ENCODE assay signal across 22 cellular contexts in the genomic region with DNA sequence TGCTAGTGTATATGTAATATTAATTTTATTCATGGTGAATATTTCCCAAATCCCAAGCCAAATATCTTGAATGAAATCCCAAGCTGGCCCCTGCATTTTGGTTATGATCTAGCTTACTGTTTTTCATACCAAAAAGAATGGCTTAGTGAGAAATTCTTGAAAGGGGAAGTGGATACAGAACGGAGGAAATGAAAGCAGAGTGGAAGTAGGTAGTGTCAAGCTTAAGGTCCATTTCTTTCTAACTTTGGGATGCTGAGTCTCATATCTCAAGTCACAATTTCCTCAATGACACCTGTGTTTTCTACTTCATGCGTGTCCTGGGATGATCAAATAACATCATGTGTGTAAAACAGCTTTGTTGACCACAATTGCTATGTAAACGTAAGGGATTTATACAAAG.
DNase-seq lines count a peak whose midpoint lies in the region; ATAC-seq, FAIRE-seq and TF ChIP-seq lines count a peak whose summit lies in the region.
"Had no signal": no experiment of that assay in that cellular context is flagged by ENCODE, and none has a peak within 500 bp of the region (broad histone marks: within the 10 kb centered on the region; RNA-seq: fewer than 3 reads in every experiment).

No MANE protein-coding gene starts in this region.

- CTCF ChIA-PET in activated B cell treated with CpG ODN at 0.5 μM for 24 hours (lab: Charles Lee) (no interaction called here), MCF 10A (lab: Yijun Ruan, JAX) (no interaction called here)

- no peak for TF ChIP-seq POLR2A in NB4 (IDR thresholded peaks at IDR 0.05; ENCODE audit: extremely low read depth, insufficient read length)
- no peak for TF ChIP-seq POLR2A in GM12892 (IDR thresholded peaks at IDR 0.05; ENCODE audit: low read depth, low read length)

- POLR2A ChIA-PET in activated B cell treated with CpG ODN at 0.5 μM for 24 hours (lab: Charles Lee) (interaction anchor here (0.9 kb wide), 1 partner anchor 12 kb away, joined by 3 read pairs; no protein-coding TSS in a partner anchor), MCF 10A (lab: Yijun Ruan, JAX) (no interaction called here)

- H3K27me3 Mint-ChIP-seq in activated B cell treated with CpG ODN at 0.5 μM for 24 hours (no peaks in the 10 kb centered on the region), MCF 10A (ENCODE audit: insufficient read depth, unreplicated experiment) (no peaks in the 10 kb centered on the region)
- H3K27me3 Mint-ChIP-seq: activated CD4-positive, alpha-beta memory T cell treated with anti-CD3 and anti-CD28 coated beads, Interleukin-2, amount 10 ng/mL, durations not matched to agents 7 days and 5 days; CD8-positive, alpha-beta memory T cell; natural killer cell treated with Interleukin-12 subunit alpha and Interleukin-12 subunit beta and Interleukin-15 and Interleukin-18, amount 100 ng/mL, for 72 hours; T-helper 17 cell had no signal

- no TSS peak for BruUV-seq in MCF 10A (replicated peaks; lab: Mats Ljungman, UMichigan)

- H3K4me3 Mint-ChIP-seq in activated B cell treated with CpG ODN at 0.5 μM for 24 hours = no peak overlapping the region
- no peak overlapping the region for H3K4me3 Mint-ChIP-seq in MCF 10A (ENCODE audit: unreplicated experiment)
- H3K4me3 Mint-ChIP-seq: activated CD4-positive, alpha-beta memory T cell treated with anti-CD3 and anti-CD28 coated beads, Interleukin-2, amount 10 ng/mL, durations not matched to agents 7 days and 5 days; CD8-positive, alpha-beta memory T cell; natural killer cell treated with Interleukin-12 subunit alpha and Interleukin-12 subunit beta and Interleukin-15 and Interleukin-18, amount 100 ng/mL, for 72 hours; T-helper 17 cell had no signal

- intact Hi-C loops in activated B cell treated with CpG ODN at 0.5 μM for 24 hours (cut with micrococcal nuclease) (loop anchor here (10.0 kb wide), 1 partner anchor 239 kb away; the partner anchor contains the start of gene SLC35B3), posterior vena cava (cut with DNase I) (no loop called here), MCF 10A (cut with micrococcal nuclease) (no loop called here)

- FAIRE-seq in GM12892 (lab: Jason Lieb, UNC) = no peak
- FAIRE-seq: A549, keratinocyte had no signal

- no peak overlapping the region for H3K27ac Mint-ChIP-seq in activated B cell treated with CpG ODN at 0.5 μM for 24 hours
- no peak overlapping the region for H3K27ac Mint-ChIP-seq in MCF 10A (ENCODE audit: low read depth, unreplicated experiment)
- H3K27ac Mint-ChIP-seq: activated CD4-positive, alpha-beta memory T cell treated with anti-CD3 and anti-CD28 coated beads, Interleukin-2, amount 10 ng/mL, durations not matched to agents 7 days and 5 days; activated naive CD4-positive, alpha-beta T cell treated with anti-CD3 and anti-CD28 coated beads, Interleukin-2, amount 50 U/mL, for 72 hours; activated T-helper 2 cell treated with anti-CD3 and anti-CD28 coated beads, Interferon-gamma antibody, Interleukin-2, Interleukin-4, amounts not matched to agents 10 μg/mL and 5 μg/mL and 100 μg/mL, durations not matched to agents 14 hours and 24 hours and 36 hours; CD8-positive, alpha-beta memory T cell; natural killer cell treated with Interleukin-12 subunit alpha and Interleukin-12 subunit beta and Interleukin-15 and Interleukin-18, amount 100 ng/mL, for 72 hours; T-helper 17 cell had no signal

- DNase-seq in DMS53 (lab: John Stamatoyannopoulos, UW) (peak; percentile 55), NB4 (ENCODE audit: low read depth) (peak; percentile 4), activated B cell treated with CpG ODN at 0.5 μM for 24 hours (no peak), posterior vena cava (ENCODE audit: low spot score) (no peak), islet precursor cell (no peak), MCF 10A (ENCODE audit: unreplicated experiment) (no peak), GM12892 (ENCODE audit: insufficient read length) (no peak)
- DNase-seq: activated CD4-positive, alpha-beta memory T cell treated with anti-CD3 and anti-CD28 coated beads, Interleukin-2, amount 10 ng/mL, durations not matched to agents 7 days and 5 days; activated CD4-positive, alpha-beta T cell treated with anti-CD3 and anti-CD28 coated beads for 1 hour; CD8-positive, alpha-beta memory T cell; GOT3; NCI-H1436 treated with DMSO at 0.1 percent for 48 hours; stomach; T-helper 17 cell; tibial artery had no signal

- H3K4me1 Mint-ChIP-seq in activated B cell treated with CpG ODN at 0.5 μM for 24 hours (peaks cover 14% of the 10 kb centered on the region), MCF 10A (ENCODE audit: insufficient read depth, unreplicated experiment) (no peaks in the 10 kb centered on the region)
- H3K4me1 Mint-ChIP-seq: activated CD4-positive, alpha-beta memory T cell treated with anti-CD3 and anti-CD28 coated beads, Interleukin-2, amount 10 ng/mL, durations not matched to agents 7 days and 5 days; CD8-positive, alpha-beta memory T cell; T-helper 17 cell had no signal

- H3K9me3 Mint-ChIP-seq in activated B cell treated with CpG ODN at 0.5 μM for 24 hours (peaks cover 10% of the 10 kb centered on the region), MCF 10A (ENCODE audit: unreplicated experiment) (no peaks in the 10 kb centered on the region)
- H3K9me3 Mint-ChIP-seq: activated T-helper 2 cell treated with anti-CD3 and anti-CD28 coated beads, Interferon-gamma antibody, Interleukin-2, Interleukin-4, amounts not matched to agents 10 μg/mL and 5 μg/mL and 100 μg/mL, durations not matched to agents 14 hours and 24 hours and 36 hours had no signal

- peak; percentile 83 for ATAC-seq in GM21526 (IDR thresholded peaks at IDR 0.05; ENCODE audit: low FRiP score, unreplicated experiment)
- peak; percentile 50 for ATAC-seq in activated B cell treated with CpG ODN at 0.5 μM for 24 hours (ENCODE audit: low read depth)
- ATAC-seq: A549; activated naive CD4-positive, alpha-beta T cell treated with anti-CD3 and anti-CD28 coated beads, Interleukin-2, amount 50 U/mL, for 72 hours; natural killer cell treated with Interleukin-12 subunit alpha and Interleukin-12 subunit beta and Interleukin-15 and Interleukin-18, amount 100 ng/mL, for 72 hours; T-helper 17 cell had no signal

- H3K4me3 ChIP-seq in NB4 (ENCODE audit: low read depth, low read length) = no peak overlapping the region
- H3K4me3 ChIP-seq: A549, skin epidermis, stomach, tibial artery had no signal

- TF ChIP-seq CTCF in NB4 (IDR thresholded peaks at IDR 0.05; ENCODE audit: low read depth, low read length) = no peak
- no peak for TF ChIP-seq CTCF in activated B cell treated with CpG ODN at 0.5 μM for 24 hours (IDR thresholded peaks at IDR 0.05)
- TF ChIP-seq CTCF in MCF 10A (IDR thresholded peaks at IDR 0.05; ENCODE audit: unreplicated experiment) = no peak

- H3K36me3 Mint-ChIP-seq in activated B cell treated with CpG ODN at 0.5 μM for 24 hours (ENCODE audit: low read depth) = no peaks in the 10 kb centered on the region
- H3K36me3 Mint-ChIP-seq in MCF 10A (ENCODE audit: insufficient read depth, unreplicated experiment) = no peaks in the 10 kb centered on the region
- H3K36me3 Mint-ChIP-seq: activated naive CD4-positive, alpha-beta T cell treated with anti-CD3 and anti-CD28 coated beads, Interleukin-2, amount 50 U/mL, for 72 hours had no signal

Comparison
In these comparisons a context has a peak if more than half of its experiments do, and no peak if none do; other contexts are left out.
1. DNase-seq: peak in DMS53 (single experiment) and NB4 (single experiment); none in activated B cell treated with CpG ODN at 0.5 μM for 24 hours (single experiment), posterior vena cava (single experiment), islet precursor cell (single experiment), MCF 10A (single experiment) and GM12892 (single experiment).